Comparison of ENCODE assay signal across 19 cellular contexts in the genomic region with DNA sequence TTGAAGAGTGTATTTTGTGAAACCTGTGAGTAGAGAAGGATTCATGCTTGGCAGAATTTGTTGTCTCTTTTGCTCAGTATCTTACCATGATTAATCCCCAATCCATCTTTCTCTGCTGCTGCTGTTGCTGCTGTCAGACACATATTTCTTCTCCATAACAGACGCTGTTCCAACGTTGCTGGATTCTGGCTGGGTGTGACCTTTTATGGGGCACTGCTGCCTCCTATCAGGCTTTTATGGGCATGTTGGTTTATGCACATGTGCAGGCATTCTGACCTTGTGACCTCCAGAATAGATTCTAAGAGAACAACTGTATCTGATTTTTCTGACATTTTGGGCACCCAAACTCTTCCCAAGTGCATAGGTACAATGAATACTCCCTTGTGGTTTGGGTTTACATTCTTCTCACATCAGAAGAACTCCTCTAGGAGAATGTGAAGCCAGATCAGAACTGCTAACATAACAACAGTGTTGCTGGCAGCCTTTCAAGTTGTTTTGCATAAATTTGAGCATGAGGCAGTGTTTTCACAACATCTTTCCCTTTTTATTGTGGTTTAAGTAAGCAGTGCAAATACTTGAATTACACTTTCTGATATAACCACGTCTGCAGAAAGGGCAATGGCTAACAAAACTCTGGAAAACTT. TPM values are rescaled to one million over a fixed set of nuclear protein-coding genes. Genes with fewer than 3 reads are reported as not detected.
DNase-seq lines count a peak whose midpoint lies in the region; TF ChIP-seq lines count a peak whose summit lies in the region.
"Had no signal": no experiment of that assay in that cellular context is flagged by ENCODE, and none has a peak within 500 bp of the region (broad histone marks: within the 10 kb centered on the region; RNA-seq: fewer than 3 reads in every experiment).

No MANE protein-coding gene starts in this region.

- no peaks in the 10 kb centered on the region for H3K9me3 Mint-ChIP-seq in endothelial cell (ENCODE audit: unreplicated experiment)

- no peak overlapping the region for H2AFZ ChIP-seq in Loucy (ENCODE audit: low read length)

- H3K9me3 ChIP-seq in Loucy (ENCODE audit: insufficient read depth, low read depth, low read length) (no peaks in the 10 kb centered on the region), SK-N-MC (ENCODE audit: low read depth, low read length) (no peaks in the 10 kb centered on the region), mucosa of stomach (ENCODE audit: control insufficient read depth, low read length) (no peaks in the 10 kb centered on the region)
- H3K9me3 ChIP-seq: breast epithelium had no signal

- no peak for TF ChIP-seq POLR2A in lower leg skin (IDR thresholded peaks at IDR 0.05)

- peaks cover 24% of the 10 kb centered on the region for H3K4me1 Mint-ChIP-seq in endothelial cell (ENCODE audit: unreplicated experiment)

- H3K9me2 ChIP-seq in Loucy (replicated peaks; ENCODE audit: low read depth, low read length): no peaks in the 10 kb centered on the region

- 0 out of 2 replicates have a peak, but pooled peaks have one; percentile 14 for TF ChIP-seq CTCF in Loucy (conservative IDR thresholded peaks at IDR 0.05; ENCODE audit: low read length)
- TF ChIP-seq CTCF in endothelial cell (IDR thresholded peaks at IDR 0.05; ENCODE audit: unreplicated experiment): no peak
- no peak for TF ChIP-seq CTCF in lower leg skin (IDR thresholded peaks at IDR 0.05)

- H3K36me3 ChIP-seq in Loucy (ENCODE audit: insufficient read depth, low read length) (no peaks in the 10 kb centered on the region), SK-N-MC (ENCODE audit: insufficient read depth, low read length) (no peaks in the 10 kb centered on the region), mucosa of stomach (ENCODE audit: control insufficient read depth, insufficient read depth, low read length) (no peaks in the 10 kb centered on the region)
- H3K36me3 ChIP-seq: breast epithelium, esophagus muscularis mucosa had no signal

- intact Hi-C loops in lower leg skin (cut with DNase I; ENCODE audit: low total_unique reads): no loop called here

- no peak overlapping the region for H3K9ac ChIP-seq in Loucy (ENCODE audit: low read depth, low read length, poor library complexity, severe bottlenecking)
- H3K9ac ChIP-seq in SK-N-MC (ENCODE audit: insufficient read length): no peak overlapping the region
- peak overlapping the region; percentile 13 for H3K9ac ChIP-seq in mucosa of stomach (ENCODE audit: low read length)

- no peak overlapping the region for H3K4me3 Mint-ChIP-seq in endothelial cell (ENCODE audit: unreplicated experiment)
- H3K4me3 Mint-ChIP-seq: activated naive CD8-positive, alpha-beta T cell treated with anti-CD3 and anti-CD28 coated beads for 36 hours had no signal

- H3K79me2 ChIP-seq in Loucy (ENCODE audit: insufficient read depth, low read length): no peaks in the 10 kb centered on the region

- H3K27me3 Mint-ChIP-seq in endothelial cell (ENCODE audit: unreplicated experiment): peaks cover 11% of the 10 kb centered on the region

- H3K27ac Mint-ChIP-seq in endothelial cell (ENCODE audit: unreplicated experiment): no peak overlapping the region
- H3K27ac Mint-ChIP-seq: activated naive CD8-positive, alpha-beta T cell treated with anti-CD3 and anti-CD28 coated beads for 36 hours had no signal

- H3K36me3 Mint-ChIP-seq in endothelial cell (ENCODE audit: low read depth, unreplicated experiment): no peaks in the 10 kb centered on the region

- WGBS in lower leg skin, 2 donors: 18 to 28% methylated on average over 3 of the region's 3 CpGs

- H3K4me1 ChIP-seq in Loucy (ENCODE audit: insufficient read depth, low read length, poor library complexity, severe bottlenecking) (no peaks in the 10 kb centered on the region), mucosa of stomach (ENCODE audit: control insufficient read depth, insufficient read depth, low read length) (peaks cover 3% of the 10 kb centered on the region)

- H3K27ac ChIP-seq in SK-N-MC: no peak overlapping the region
- H3K27ac ChIP-seq: breast epithelium, esophagus muscularis mucosa had no signal

- no peaks in the 10 kb centered on the region for H3F3A ChIP-seq in Loucy (ENCODE audit: low read depth)

- no peaks in the 10 kb centered on the region for H4K20me1 ChIP-seq in Loucy (ENCODE audit: insufficient read depth, low read length, poor library complexity, severe bottlenecking)

- DNase-seq in DMS79 (lab: John Stamatoyannopoulos, UW): peak; percentile 29
- DNase-seq in SK-N-MC (ENCODE audit: low read depth, low spot score): no peak
- no peak for DNase-seq in NOMO-1 (lab: John Stamatoyannopoulos, UW; ENCODE audit: unreplicated experiment in 2 of 2)
- DNase-seq in endothelial cell (ENCODE audit: low spot score): no peak
- no peak for DNase-seq in medulla oblongata (ENCODE audit: extremely low spot score)
- DNase-seq in lower leg skin (ENCODE audit: low spot score in 2 of 2): no peak
- DNase-seq: activated CD4-positive, alpha-beta T cell treated with anti-CD3 and anti-CD28 coated beads for 4 hours; activated naive CD8-positive, alpha-beta T cell treated with anti-CD3 and anti-CD28 coated beads for 36 hours; activated T-cell treated with anti-CD3 and anti-CD28 coated beads for 4 hours; AML-193; HCEC 1CT; IMR-90; midbrain; occipital lobe had no signal

- H3K4me3 ChIP-seq in Loucy (ENCODE audit: low read length, poor library complexity, severe bottlenecking): no peak overlapping the region
- peak overlapping the region; percentile 16; the same call in 1 of the 2 replicates for H3K4me3 ChIP-seq in SK-N-MC
- no peak overlapping the region for H3K4me3 ChIP-seq in mucosa of stomach (ENCODE audit: low read length)
- no peak overlapping the region for H3K4me3 ChIP-seq in lower leg skin (ENCODE audit: low read depth, poor library complexity, severe bottlenecking)
- H3K4me3 ChIP-seq: breast epithelium, esophagus muscularis mucosa had no signal

- H3K27me3 ChIP-seq in Loucy (ENCODE audit: insufficient read depth, low read length, poor library complexity, severe bottlenecking) (no peaks in the 10 kb centered on the region), mucosa of stomach (ENCODE audit: control insufficient read depth, insufficient read depth, low read length) (peaks cover 33% of the 10 kb centered on the region)

- no peak overlapping the region for H3K4me2 ChIP-seq in Loucy (ENCODE audit: low read depth, low read length, poor library complexity, severe bottlenecking)

RNA-seq across cellular contexts. Expression of a gene that starts 9.2 kb away (rescaled TPM):
- total RNA-seq in endothelial cell (ENCODE audit: unreplicated experiment): 0.67 TPM
- 1 to 10 TPM in 3 of 4 donors, under 1 TPM in 1; 0.76 to 2.0 (median 1.7) TPM for total RNA-seq in lower leg skin
- total RNA-seq: activated naive CD8-positive, alpha-beta T cell treated with anti-CD3 and anti-CD28 coated beads for 36 hours; esophagus muscularis mucosa; occipital lobe; OCI-LY7 had no signal
